Comparison of ENCODE assay signal across 20 cellular contexts in the genomic region with DNA sequence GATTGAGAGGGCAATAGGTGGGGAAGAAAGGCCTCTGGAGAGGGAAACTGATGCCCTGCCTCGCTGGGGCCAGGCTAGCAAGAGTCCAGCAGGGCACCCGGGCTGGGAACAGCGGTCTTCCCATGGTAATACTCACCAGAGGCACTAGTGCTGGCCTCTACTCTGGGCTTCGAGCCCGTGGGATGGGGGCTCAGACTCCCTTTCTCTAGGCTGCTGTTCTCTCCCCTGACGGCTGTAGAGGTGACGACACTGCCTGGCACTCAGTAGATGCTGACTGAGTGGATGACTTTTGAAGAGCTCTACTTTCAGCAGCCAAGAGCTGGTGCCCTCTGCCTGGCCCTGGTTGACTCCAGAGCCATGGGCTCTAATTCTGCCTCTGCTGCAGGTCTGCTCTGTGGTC. TPM values are rescaled to one million over a fixed set of nuclear protein-coding genes. Genes with fewer than 3 reads are reported as not detected.
DNase-seq lines count a peak whose midpoint lies in the region; ATAC-seq and TF ChIP-seq lines count a peak whose summit lies in the region.
"Had no signal": no experiment of that assay in that cellular context is flagged by ENCODE, and none has a peak within 500 bp of the region (broad histone marks: within the 10 kb centered on the region; RNA-seq: fewer than 3 reads in every experiment).

No MANE protein-coding gene starts in this region.

- WGBS in body of pancreas, 2 donors: 48 to 61% methylated on average over 6 to 7 of the region's 7 CpGs

- peak; percentile 80 to 86 for ATAC-seq in left cardiac atrium
- no peak for ATAC-seq in GM21576 (IDR thresholded peaks at IDR 0.05; ENCODE audit: unreplicated experiment)
- no peak for ATAC-seq in body of pancreas
- ATAC-seq in GM21717 (IDR thresholded peaks at IDR 0.05; ENCODE audit: unreplicated experiment): no peak

- no peaks in the 10 kb centered on the region for H3K4me1 ChIP-seq in osteoblast (ENCODE audit: insufficient read depth, low read length)
- peaks cover 13% of the 10 kb centered on the region for H3K4me1 ChIP-seq in body of pancreas
- H3K4me1 ChIP-seq: BE2C, HAP-1 had no signal

- H3K27me3 ChIP-seq in osteoblast (ENCODE audit: insufficient read depth, low read length): peaks cover 51% of the 10 kb centered on the region
- peaks cover 0 to 26% of the 10 kb centered on the region in 2 donors for H3K27me3 ChIP-seq in body of pancreas

- H2AFZ ChIP-seq in osteoblast (ENCODE audit: low read length): no peak overlapping the region

- H3K9me3 ChIP-seq in osteoblast (ENCODE audit: low read depth, low read length) (no peaks in the 10 kb centered on the region), body of pancreas (no peaks in the 10 kb centered on the region)
- H3K9me3 ChIP-seq: BE2C, HAP-1 had no signal

- DNase-seq in DMS 273 (lab: John Stamatoyannopoulos, UW; ENCODE audit: unreplicated experiment): peak; percentile 10
- DNase-seq in DMS 273 treated with DMSO at 0.1 percent for 48 hours (lab: John Stamatoyannopoulos, UW): no peak
- DNase-seq in NAMALWA (ENCODE audit: low spot score): peak; percentile 26
- peak; percentile 34 for DNase-seq in left cardiac atrium
- peak; percentile 59 for DNase-seq in osteoblast (ENCODE audit: insufficient read length, low spot score, missing footprints)
- no peak for DNase-seq in body of pancreas
- DNase-seq: activated CD4-positive, alpha-beta memory T cell treated with anti-CD3 and anti-CD28 coated beads, Interleukin-2, amount 10 ng/mL, durations not matched to agents 7 days and 5 days; BE2C; KG1; NCI-H1417 treated with DMSO at 0.1 percent for 48 hours; T-helper 1 cell; trophoblast cell; WERI-Rb-1 had no signal

- no peak for TF ChIP-seq CTCF in osteoblast (IDR thresholded peaks at IDR 0.05; ENCODE audit: extremely low read depth, low read depth, low read length)
- TF ChIP-seq CTCF in body of pancreas (IDR thresholded peaks at IDR 0.05): no peak

- no peak for TF ChIP-seq POLR2A in body of pancreas (IDR thresholded peaks at IDR 0.05)

- H4K20me1 ChIP-seq in osteoblast (ENCODE audit: insufficient read depth, low read length): peaks cover 4% of the 10 kb centered on the region

- intact Hi-C loops in left cardiac atrium (cut with DNase I) (no loop called here), body of pancreas (cut with DNase I) (no loop called here)

- H3K79me2 ChIP-seq in osteoblast (ENCODE audit: insufficient read depth, low read length): no peaks in the 10 kb centered on the region

- no peak overlapping the region for H3K27ac ChIP-seq in osteoblast (ENCODE audit: low read depth, low read length)
- no peak overlapping the region for H3K27ac ChIP-seq in body of pancreas
- H3K27ac ChIP-seq: 22Rv1, HL-60, WERI-Rb-1 had no signal

- no peak overlapping the region for H3K4me3 ChIP-seq in osteoblast (ENCODE audit: insufficient read depth, low read length)
- no peak overlapping the region for H3K4me3 ChIP-seq in body of pancreas
- H3K4me3 ChIP-seq: HAP-1 had no signal

- H3K4me2 ChIP-seq in osteoblast (ENCODE audit: insufficient read depth, low read length): no peak overlapping the region

- H3K36me3 ChIP-seq in osteoblast (ENCODE audit: insufficient read depth, low read length): no peaks in the 10 kb centered on the region
- H3K36me3 ChIP-seq in body of pancreas (replicated peaks in 1 of 2; ENCODE audit: insufficient read depth in 1 of 2, low read depth in 2 of 2): no peaks in the 10 kb centered on the region
- H3K36me3 ChIP-seq: BE2C, HAP-1, WERI-Rb-1 had no signal

RNA-seq across cellular contexts. Expression of gene C1QTNF4, which starts 0.8 kb away (rescaled TPM):
- total RNA-seq in left cardiac atrium (under 1 TPM; 0.37 to 0.47 TPM), osteoblast (0.36 TPM in 1 of 2 replicates, not detected in the other), body of pancreas (1 to 10 TPM in 1 of 2 donors, under 1 TPM in 1; 0.33 to 1.8 TPM)

RNA-seq across cellular contexts. Expression of gene FAM180B, which starts 8.6 kb away (rescaled TPM):
- total RNA-seq in left cardiac atrium (under 1 TPM in 1 of 2 donors, not detected in 1; 0.41 TPM), osteoblast (not detected in 2 replicates), body of pancreas (under 1 TPM in 1 of 2 donors, not detected in 1; 0.66 TPM)
- total RNA-seq: cerebellum, liver had no signal

RNA-seq across cellular contexts. Expression of gene NDUFS3, which starts 16.2 kb away (rescaled TPM):
- total RNA-seq in left cardiac atrium (100 to 1,000 TPM; 150 to 182 TPM), osteoblast (55.0 and 56.9 TPM in 2 replicates), body of pancreas (10 to 100 TPM; 27.2 to 28.7 TPM)

RNA-seq across cellular contexts. Expression of gene KBTBD4, which starts 16.3 kb away (rescaled TPM):
- total RNA-seq in left cardiac atrium (10 to 100 TPM; 10.2 to 12.2 TPM), osteoblast (26.8 and 28.3 TPM in 2 replicates), body of pancreas (1 to 10 TPM; 3.6 to 6.7 TPM)

RNA-seq across cellular contexts. Expression of gene PTPMT1, which starts 29.6 kb away (rescaled TPM):
- total RNA-seq in left cardiac atrium (10 to 100 TPM; 18.1 to 19.2 TPM), osteoblast (67.5 and 80.7 TPM in 2 replicates), body of pancreas (10 to 100 TPM; 52.4 TPM)

Comparison
In these comparisons a context has a peak if more than half of its experiments do, and no peak if none do; other contexts are left out.
1. DNase-seq: peak in DMS 273 (single experiment), NAMALWA (single experiment), left cardiac atrium (single experiment) and osteoblast (single experiment); none in DMS 273 treated with DMSO at 0.1 percent for 48 hours (single experiment) and body of pancreas (0 of 4).
2. ATAC-seq: peak in left cardiac atrium (2 of 2); none in GM21576 (single experiment), body of pancreas (single experiment) and GM21717 (single experiment).